In genomic region chr14:23183076-23183475, GRCh38 we compare ENCODE assay signal across 10 cellular contexts. TPM values are rescaled to one million over a fixed set of nuclear protein-coding genes. Genes with fewer than 3 reads are reported as not detected.
DNase-seq lines count a peak whose midpoint lies in the region; ATAC-seq, FAIRE-seq and TF ChIP-seq lines count a peak whose summit lies in the region.
"Had no signal": no experiment of that assay in that cellular context is flagged by ENCODE, and none has a peak within 500 bp of the region (broad histone marks: within the 10 kb centered on the region; RNA-seq: fewer than 3 reads in every experiment).

No MANE protein-coding gene starts in this region.

- peak overlapping the region; percentile 47; the same call in 1 of the 2 replicates for H2BK5ac ChIP-seq in H1 (ENCODE audit: low read depth, low read length)

- H3K4me3 Mint-ChIP-seq in activated T-cell treated with anti-CD3 and anti-CD28 coated beads, Interleukin-2, amount 50 U/mL, for 24 hours: no peak overlapping the region
- H3K4me3 Mint-ChIP-seq: activated naive CD4-positive, alpha-beta T cell treated with anti-CD3 and anti-CD28 coated beads for 36 hours had no signal

- H3K9ac ChIP-seq in H1 (replicated peaks in 1 of 4; ENCODE audit: extremely low read depth in 1 of 4, low read depth in 3 of 4, low read length in 3 of 4) (peak overlapping the region; percentile 52 to 71 (median 66)), mucosa of rectum (ENCODE audit: low read depth in 1 of 2, low read length in 2 of 2) (peak overlapping the region; percentile 41 to 57)

- peaks cover 20% of the 10 kb centered on the region for H3K4me1 Mint-ChIP-seq in activated T-cell treated with anti-CD3 and anti-CD28 coated beads, Interleukin-2, amount 50 U/mL, for 24 hours (ENCODE audit: low read depth)

- no peak overlapping the region; the same call in 1 of the 2 replicates for H3K18ac ChIP-seq in H1 (ENCODE audit: extremely low read depth, low read length)

- H3K4me3 ChIP-seq in cardiac muscle cell: peak overlapping the region; percentile 58
- peak overlapping the region; percentile 52 to 83 (median 62) for H3K4me3 ChIP-seq in H1 (ENCODE audit: extremely low read depth in 1 of 4, insufficient read depth in 2 of 4, low read depth in 3 of 4, low read length in 4 of 4)
- peak overlapping the region; percentile 62 to 82 for H3K4me3 ChIP-seq in mucosa of rectum (ENCODE audit: low read length in 2 of 2)

- H4K20me1 ChIP-seq in H1 (replicated peaks in 1 of 2; ENCODE audit: control insufficient read depth in 1 of 2, insufficient read depth in 2 of 2, low read length in 2 of 2): peaks cover 0 to 6% of the 10 kb centered on the region in 2 experiments

- H3K27ac ChIP-seq in cardiac muscle cell (no peak overlapping the region), H1 (ENCODE audit: low read depth, low read length) (0 out of 2 replicates have a peak overlapping the region, but pooled peaks have one; percentile 1), mucosa of rectum (ENCODE audit: low read depth in 2 of 2, low read length in 2 of 2) (peak overlapping the region in 1 of 2 donors; percentile 3)

- no peak overlapping the region for H2BK120ac ChIP-seq in H1 (replicated peaks; ENCODE audit: low read depth, low read length)

- peak overlapping the region; percentile 67 to 72 for H3K4me2 ChIP-seq in H1 (ENCODE audit: insufficient read depth in 1 of 2, low read depth in 2 of 2, low read length in 2 of 2)

- H3K9me3 ChIP-seq in cardiac muscle cell (ENCODE audit: low read depth): no peaks in the 10 kb centered on the region
- no peaks in the 10 kb centered on the region; a peak in 1 of 4 replicates for H3K9me3 ChIP-seq in H1 (ENCODE audit: insufficient read depth in 2 of 2, low read depth in 1 of 2, low read length in 1 of 2)
- no peaks in the 10 kb centered on the region for H3K9me3 ChIP-seq in mucosa of rectum (ENCODE audit: control insufficient read depth in 2 of 2, low read length in 2 of 2)

- FAIRE-seq in H1 (lab: Jason Lieb, UNC): no peak

- H3K56ac ChIP-seq in H1 (replicated peaks; ENCODE audit: insufficient read length, low read depth, low read length): no peak overlapping the region

- POLR2A ChIA-PET in H1 (lab: Charles Lee; ENCODE audit: partially characterized antibody): interaction anchor here (0.9 to 2.3 kb wide), 8 partner anchors 10 to 138 kb away, joined by 3 to 10 read pairs (median 4); partner anchors contain the start of gene PABPN1

- H3K36me3 ChIP-seq in cardiac muscle cell: no peaks in the 10 kb centered on the region
- H3K36me3 ChIP-seq in H1 (ENCODE audit: control insufficient read depth in 2 of 4, insufficient read depth in 4 of 4, low read length in 3 of 4): no peaks in the 10 kb centered on the region
- no peaks in the 10 kb centered on the region for H3K36me3 ChIP-seq in mucosa of rectum (ENCODE audit: control insufficient read depth in 2 of 2, insufficient read depth in 2 of 2, low read length in 2 of 2)

- no peak overlapping the region for H3K27ac Mint-ChIP-seq in activated T-cell treated with anti-CD3 and anti-CD28 coated beads, Interleukin-2, amount 50 U/mL, for 24 hours
- H3K27ac Mint-ChIP-seq: activated naive CD4-positive, alpha-beta T cell treated with anti-CD3 and anti-CD28 coated beads for 36 hours had no signal

- H2AFZ ChIP-seq in H1 (ENCODE audit: low read length): no peak overlapping the region

- H4K5ac ChIP-seq in H1 (ENCODE audit: insufficient read length, low read depth, low read length): no peak overlapping the region

- H2BK20ac ChIP-seq in H1 (ENCODE audit: low read length): no peak overlapping the region

- TF ChIP-seq POLR2A in H1 (IDR thresholded peaks at IDR 0.05; ENCODE audit: control extremely low read depth in 1 of 2, low read depth in 2 of 2, low read length in 2 of 2): peak in 1 of 2 experiments; percentile 42; a peak in 1 of 3 replicates

- no peak overlapping the region for H2BK15ac ChIP-seq in H1 (ENCODE audit: low read length)

- ATAC-seq in Right ventricle myocardium inferior: no peak
- no peak for ATAC-seq in HG03342 (IDR thresholded peaks at IDR 0.05; ENCODE audit: unreplicated experiment)

- H2AK5ac ChIP-seq in H1 (ENCODE audit: low read depth, low read length): no peak overlapping the region

- 0 out of 2 replicates have a peak, but pooled peaks cover 3% of the 10 kb centered on the region for H3K79me1 ChIP-seq in H1 (ENCODE audit: low read depth, low read length)

- H3K4me1 ChIP-seq in cardiac muscle cell (ENCODE audit: low read depth): peaks cover 13% of the 10 kb centered on the region
- H3K4me1 ChIP-seq in H1 (replicated peaks in 1 of 4; ENCODE audit: control insufficient read depth in 3 of 4, insufficient read depth in 4 of 4, low read length in 3 of 4): peaks cover 0 to 4% (median under 1%) of the 10 kb centered on the region in 4 experiments; a peak in 5 of 7 replicates
- peaks cover 5 to 6% of the 10 kb centered on the region in 2 donors for H3K4me1 ChIP-seq in mucosa of rectum (ENCODE audit: control insufficient read depth in 2 of 2, insufficient read depth in 2 of 2, low read length in 2 of 2)

- no peak for TF ChIP-seq EP300 in H1 (IDR thresholded peaks at IDR 0.05; ENCODE audit: borderline replicate concordance in 1 of 2, low read depth in 2 of 2, low read length in 2 of 2)

- no peak overlapping the region; the same call in 1 of the 2 replicates for H2BK12ac ChIP-seq in H1 (ENCODE audit: low read depth, low read length)

- CTCF ChIA-PET in H1 (lab: Charles Lee; ENCODE audit: partially characterized antibody): interaction anchor here (0.6 to 10.7 kb wide), 8 partner anchors 9 to 358 kb away, joined by 3 to 290 read pairs (median 6); partner anchors contain the start of genes ACIN1, C14orf119 and CEBPE

- intact Hi-C loops in Right ventricle myocardium inferior (cut with DNase I): loop anchor here (1.0 to 2.0 kb wide), 2 partner anchors 28 to 62 kb away; no protein-coding TSS in a partner anchor

- H3K23ac ChIP-seq in H1 (ENCODE audit: insufficient read length): no peak overlapping the region

- H3K36me3 Mint-ChIP-seq in activated T-cell treated with anti-CD3 and anti-CD28 coated beads, Interleukin-2, amount 50 U/mL, for 24 hours (ENCODE audit: low read depth): no peaks in the 10 kb centered on the region

- no peak overlapping the region for H4K8ac ChIP-seq in H1 (ENCODE audit: extremely low read depth, insufficient read depth, low read length)

- no peak overlapping the region for H3K14ac ChIP-seq in H1 (ENCODE audit: insufficient read length)

- H3K4ac ChIP-seq in H1 (replicated peaks; ENCODE audit: insufficient read length, low read depth, low read length): no peak overlapping the region

- H3K27me3 ChIP-seq in cardiac muscle cell (no peaks in the 10 kb centered on the region), H1 (replicated peaks in 1 of 4; ENCODE audit: control insufficient read depth in 3 of 4, extremely low read depth in 1 of 4, insufficient read depth in 3 of 4, low read length in 3 of 4) (no peaks in the 10 kb centered on the region), mucosa of rectum (ENCODE audit: control insufficient read depth in 2 of 2, insufficient read depth in 2 of 2, low read length in 2 of 2) (no peaks in the 10 kb centered on the region)

- H3K23me2 ChIP-seq in H1 (ENCODE audit: low read depth, low read length): peaks cover 6% of the 10 kb centered on the region; the same call in 1 of the 2 replicates

- H3K79me2 ChIP-seq in H1 (ENCODE audit: control insufficient read depth in 1 of 2, insufficient read depth in 2 of 2, low read length in 2 of 2): peaks cover 5 to 41% of the 10 kb centered on the region in 2 experiments

- H3K27me3 Mint-ChIP-seq in activated T-cell treated with anti-CD3 and anti-CD28 coated beads, Interleukin-2, amount 50 U/mL, for 24 hours: peaks cover 29% of the 10 kb centered on the region

- no peak overlapping the region for H4K91ac ChIP-seq in H1 (replicated peaks; ENCODE audit: insufficient read length, low read length)

- TF ChIP-seq RAD21 in H1 (IDR thresholded peaks at IDR 0.05 in 1 of 2, conservative IDR thresholded peaks at IDR 0.05 in 1 of 2; ENCODE audit: low read depth in 2 of 2, low read length in 2 of 2): no peak

- WGBS in H1 (ENCODE audit: extremely low coverage in 1 of 2, insufficient coverage in 1 of 2, insufficient read length in 1 of 2, insufficient replicate concordance in 2 of 2, low coverage in 1 of 2, low lambda C conversion rate in 2 of 2, missing lambda C conversion rate in 1 of 2), 2 experiments: 4% methylated on average over 7 of the region's 7 CpGs; no CpG with 5 or more reads in 1 of the 2 experiments

- no peaks in the 10 kb centered on the region for H3K9me3 Mint-ChIP-seq in activated T-cell treated with anti-CD3 and anti-CD28 coated beads, Interleukin-2, amount 50 U/mL, for 24 hours
- H3K9me3 Mint-ChIP-seq: activated naive CD4-positive, alpha-beta T cell treated with anti-CD3 and anti-CD28 coated beads for 36 hours had no signal

- TF ChIP-seq CTCF in cardiac muscle cell (IDR thresholded peaks at IDR 0.05; ENCODE audit: low read depth, low read length): no peak
- TF ChIP-seq CTCF in H1 (IDR thresholded peaks at IDR 0.05; ENCODE audit: control extremely low read depth in 1 of 3, insufficient read depth in 1 of 3, low read depth in 1 of 3, low read length in 3 of 3): no peak

- DNase-seq in cardiac muscle cell (ENCODE audit: low read depth in 1 of 2, low spot score in 1 of 2): no peak
- DNase-seq in Right ventricle myocardium inferior (ENCODE audit: missing footprints): no peak
- no peak for DNase-seq in H1 (ENCODE audit: low read depth in 1 of 2, low spot score in 2 of 2)
- no peak for DNase-seq in SHP77 (lab: John Stamatoyannopoulos, UW)
- DNase-seq in activated T-cell treated with anti-CD3 and anti-CD28 coated beads, Interleukin-2, amount 50 U/mL, for 24 hours: no peak
- DNase-seq in NCI-H524 treated with DMSO at 0.1 percent for 48 hours (lab: John Stamatoyannopoulos, UW): no peak

RNA-seq across cellular contexts. Expression of gene SLC7A8, which starts 0.4 kb away (rescaled TPM):
- total RNA-seq in cardiac muscle cell (9.2 and 14.1 TPM in 2 replicates), Right ventricle myocardium inferior (11.5 TPM)
- polyA plus RNA-seq in cardiac muscle cell (12.6 and 14.0 TPM in 2 replicates), H1 (2011; rRNA removed) (181 and 182 TPM in 2 replicates)
- total RNA-seq in H1 (2021; fragmentation: NEBNext Ultra II Directional; extraction: Animal tissue kit (Norgen Biotek cat#: 25700)): 204 and 209 TPM in 2 replicates
- polyA plus RNA-seq in H1 (2011; cell fraction: cytosol; rRNA removed): 72.1 TPM
- polyA plus RNA-seq in H1 (2011; cell fraction: nucleus; rRNA removed): 146 TPM
- polyA plus RNA-seq in H1 (2012, experiment 1 of 2): 162 to 194 TPM (median 173 TPM) in 4 replicates
- 152 TPM for polyA plus RNA-seq in H1 (2012, experiment 2 of 2)
- 383 TPM for polyA plus RNA-seq in H1 (2013, experiment 1 of 2)
- polyA plus RNA-seq in H1 (2013, experiment 2 of 2): 341 TPM
- 234 and 286 TPM in 2 replicates for polyA minus RNA-seq in H1 (2011; rRNA and poly(A)+ RNA removed)
- polyA minus RNA-seq in H1 (2011; cell fraction: cytosol; rRNA and poly(A)+ RNA removed): 176 TPM
- polyA minus RNA-seq in H1 (2011; cell fraction: nucleus; rRNA and poly(A)+ RNA removed): 79.9 TPM

RNA-seq across cellular contexts. Expression of gene RNF212B, which starts 54.7 kb away (rescaled TPM):
- total RNA-seq in cardiac muscle cell (not detected in 2 replicates), Right ventricle myocardium inferior (not detected)
- polyA plus RNA-seq in cardiac muscle cell (0.72 TPM in 1 of 2 replicates, not detected in the other), H1 (2011; rRNA removed) (0.36 and 0.95 TPM in 2 replicates)
- total RNA-seq in H1 (2021; fragmentation: NEBNext Ultra II Directional; extraction: Animal tissue kit (Norgen Biotek cat#: 25700)): 1.2 TPM in 1 of 2 replicates, not detected in the other
- polyA plus RNA-seq in H1 (2011; cell fraction: cytosol; rRNA removed): 0.32 TPM
- polyA plus RNA-seq in H1 (2011; cell fraction: nucleus; rRNA removed): 0.36 TPM
- polyA plus RNA-seq in H1 (2012, experiment 1 of 2): 0.20 to 1.1 TPM (median 0.38 TPM) in 3 of 4 replicates, not detected in the other
- 0.20 TPM for polyA plus RNA-seq in H1 (2012, experiment 2 of 2)
- 0.34 TPM for polyA plus RNA-seq in H1 (2013, experiment 1 of 2)
- 0.55 TPM for polyA plus RNA-seq in H1 (2013, experiment 2 of 2)
- 0.44 and 0.95 TPM in 2 replicates for polyA minus RNA-seq in H1 (2011; rRNA and poly(A)+ RNA removed)
- polyA minus RNA-seq in H1 (2011; cell fraction: cytosol; rRNA and poly(A)+ RNA removed): not detected
- polyA minus RNA-seq in H1 (2011; cell fraction: nucleus; rRNA and poly(A)+ RNA removed): not detected
- total RNA-seq: activated naive CD4-positive, alpha-beta T cell treated with anti-CD3 and anti-CD28 coated beads for 36 hours; pulmonary artery endothelial cell had no signal

Comparison
In these comparisons a context has a peak if more than half of its experiments do, and no peak if none do; other contexts are left out.
1. RNA of gene SLC7A8, which starts 0.4 kb away (total RNA-seq): 204 to 209 TPM in H1; 9.2 to 14.1 TPM in cardiac muscle cell and 11.5 TPM in Right ventricle myocardium inferior (single experiment); every median in the first group is over 10 times any median in the second.
2. Peak in every context shown above with its lines, with median percentiles within 50 percentile points of each other: H3K4me3 ChIP-seq.